ENCODE assay signal across 8 cellular contexts in genomic region chr10:929965-930364, GRCh38. TPM values are rescaled to one million over a fixed set of nuclear protein-coding genes. Genes with fewer than 3 reads are reported as not detected.
DNase-seq lines count a peak whose midpoint lies in the region; ATAC-seq and TF ChIP-seq lines count a peak whose summit lies in the region.

No MANE protein-coding gene starts in this region.

- DNase-seq in ascending aorta (ENCODE audit: low spot score in 2 of 2) (no peak), mesenchymal stem cell (peak; percentile 14), NCI-H1417 (lab: John Stamatoyannopoulos, UW) (no peak), NCI-H128 (lab: John Stamatoyannopoulos, UW; ENCODE audit: unreplicated experiment) (no peak), NCI-H2029 (lab: John Stamatoyannopoulos, UW) (no peak)

- H4K8ac ChIP-seq in mesenchymal stem cell (ENCODE audit: low read length) = no peak overlapping the region

- no peak overlapping the region for H2BK15ac ChIP-seq in mesenchymal stem cell (ENCODE audit: low read depth, poor library complexity, severe bottlenecking)

- no peak overlapping the region for H2BK120ac ChIP-seq in mesenchymal stem cell (ENCODE audit: low read depth, low read length)

- peak overlapping the region; percentile 87 to 95 (median 92) for H3K4me3 Mint-ChIP-seq in IgD-negative memory B cell

- H3K9me3 Mint-ChIP-seq in IgD-negative memory B cell = no peaks in the 10 kb centered on the region

- no peak for TF ChIP-seq CTCF in ascending aorta (IDR thresholded peaks at IDR 0.05)

- H3K9ac ChIP-seq in mesenchymal stem cell (ENCODE audit: low read length) = peak overlapping the region; percentile 92

- H3K23ac ChIP-seq in mesenchymal stem cell (ENCODE audit: low read length in 2 of 2) = no peak overlapping the region

- H3K4me1 ChIP-seq in ascending aorta (peaks cover 11 to 32% of the 10 kb centered on the region in 2 donors), mesenchymal stem cell (ENCODE audit: control insufficient read depth, insufficient read depth, low read depth, low read length) (peaks cover 16% of the 10 kb centered on the region)

- WGBS in mesenchymal stem cell = 54% methylated on average over 4 of the region's 4 CpGs

- H3K36me3 ChIP-seq in ascending aorta = peaks cover 0 to 3% of the 10 kb centered on the region in 2 donors
- peaks cover 2 to 11% of the 10 kb centered on the region in 2 experiments for H3K36me3 ChIP-seq in mesenchymal stem cell (ENCODE audit: control insufficient read depth in 1 of 2, insufficient read depth in 2 of 2, low read depth in 1 of 2, low read length in 2 of 2)

- H3K36me3 Mint-ChIP-seq in IgD-negative memory B cell = peaks cover 4% of the 10 kb centered on the region

- peak overlapping the region; percentile 91 to 96 for H3K4me3 ChIP-seq in ascending aorta
- H3K4me3 ChIP-seq in mesenchymal stem cell (ENCODE audit: insufficient read depth in 1 of 2, low read depth in 1 of 2, low read length in 2 of 2) = peak overlapping the region in 1 of 2 experiments; percentile 89

- H3K27me3 ChIP-seq in ascending aorta (no peaks in the 10 kb centered on the region), mesenchymal stem cell (ENCODE audit: control insufficient read depth in 1 of 2, insufficient read depth in 1 of 2, low read length in 2 of 2) (no peaks in the 10 kb centered on the region)

- no peak overlapping the region for H4K91ac ChIP-seq in mesenchymal stem cell (ENCODE audit: low read length)

- peaks cover 20 to 38% (median 29%) of the 10 kb centered on the region in 3 donors for H3K4me1 Mint-ChIP-seq in IgD-negative memory B cell

- H3K18ac ChIP-seq in mesenchymal stem cell (ENCODE audit: low read depth in 1 of 2, low read length in 2 of 2) = no peak overlapping the region

- peak overlapping the region; percentile 83 to 97 (median 87) for H3K27ac Mint-ChIP-seq in IgD-negative memory B cell

- ATAC-seq in GM18907 (IDR thresholded peaks at IDR 0.05; ENCODE audit: unreplicated experiment) = peak; percentile 28
- ATAC-seq in HG03025 (IDR thresholded peaks at IDR 0.05; ENCODE audit: low FRiP score, unreplicated experiment) = no peak

- peak overlapping the region; percentile 44 for H3K4me2 ChIP-seq in mesenchymal stem cell (ENCODE audit: low read length, poor library complexity, severe bottlenecking)

- H3K27ac ChIP-seq in ascending aorta = peak overlapping the region; percentile 89 to 98
- H3K27ac ChIP-seq in mesenchymal stem cell (ENCODE audit: low read length, poor library complexity, severe bottlenecking) = peak overlapping the region; percentile 51

- no peak overlapping the region for H3K4ac ChIP-seq in mesenchymal stem cell (ENCODE audit: low read depth in 1 of 2, low read length in 2 of 2)

- no peak overlapping the region for H2BK12ac ChIP-seq in mesenchymal stem cell (ENCODE audit: low read length in 2 of 2)

- H2AFZ ChIP-seq in mesenchymal stem cell (ENCODE audit: low read depth, low read length) = no peak overlapping the region

- intact Hi-C loops in ascending aorta (cut with DNase I) = no loop called here

- H2BK5ac ChIP-seq in mesenchymal stem cell (ENCODE audit: low read depth, low read length, poor library complexity, severe bottlenecking) = no peak overlapping the region

- peaks cover 2% of the 10 kb centered on the region for H3K79me1 ChIP-seq in mesenchymal stem cell (replicated peaks; ENCODE audit: low read length, poor library complexity, severe bottlenecking)

- H3K9me3 ChIP-seq in ascending aorta = no peaks in the 10 kb centered on the region
- no peaks in the 10 kb centered on the region for H3K9me3 ChIP-seq in mesenchymal stem cell (ENCODE audit: control insufficient read depth, low read length)

- H3K27me3 Mint-ChIP-seq in IgD-negative memory B cell = peaks cover 3% of the 10 kb centered on the region

- H2AK5ac ChIP-seq in mesenchymal stem cell (ENCODE audit: low read length, severe bottlenecking) = no peak overlapping the region

- H3K14ac ChIP-seq in mesenchymal stem cell (ENCODE audit: low read length in 2 of 2) = no peak overlapping the region

RNA-seq across cellular contexts. Expression of gene LARP4B, which starts 1.5 kb away (rescaled TPM):
- 31.3 TPM for polyA plus RNA-seq in IgD-negative memory B cell
- 31.6 TPM for total RNA-seq in ascending aorta
- polyA plus RNA-seq in mesenchymal stem cell (2013, experiment 1 of 2) = 19.0 TPM
- polyA plus RNA-seq in mesenchymal stem cell (2013, experiment 2 of 2) = 18.3 TPM

RNA-seq across cellular contexts. Expression of gene GTPBP4, which starts 58.3 kb away (rescaled TPM):
- polyA plus RNA-seq in IgD-negative memory B cell = 20.7 TPM
- total RNA-seq in ascending aorta = 9.0 TPM
- polyA plus RNA-seq in mesenchymal stem cell (2013, experiment 1 of 2) = 33.3 TPM
- 29.9 TPM for polyA plus RNA-seq in mesenchymal stem cell (2013, experiment 2 of 2)
